21 cellular contexts compared by ENCODE assay signal in genomic region chr11:57818812-57819211, GRCh38.
"Had no signal": no experiment of that assay in that cellular context is flagged by ENCODE, and none has a peak within 500 bp of the region (broad histone marks: within the 10 kb centered on the region; RNA-seq: fewer than 3 reads in every experiment).

No MANE protein-coding gene starts in this region.

- H3K4me2 ChIP-seq: KMS-11, SK-N-SH had no signal

- H3K9ac ChIP-seq: KMS-11, SK-N-SH had no signal

- DNase-seq: Kasumi-1, MM.1S, NCI-H1092 treated with DMSO at 0.1 percent for 48 hours, NCI-H1436, NCI-H187, NCI-H2029, NCI-H2081 treated with DMSO at 0.1 percent for 48 hours, NCI-H2171, NCI-H226, NCI-H446, NCI-H510A, NCI-H524 treated with DMSO at 0.1 percent for 48 hours, NCI-H69, NCI-H774, RPMI8226, SHP77, SK-N-SH had no signal

- FAIRE-seq: HTR-8/SVneo, RCC 7860 had no signal

- H3K27ac ChIP-seq: HL-60, KMS-11 had no signal

- H3K9me3 ChIP-seq: SK-N-SH had no signal
